Comparison of ENCODE assay signal across 8 cellular contexts in the genomic region with DNA sequence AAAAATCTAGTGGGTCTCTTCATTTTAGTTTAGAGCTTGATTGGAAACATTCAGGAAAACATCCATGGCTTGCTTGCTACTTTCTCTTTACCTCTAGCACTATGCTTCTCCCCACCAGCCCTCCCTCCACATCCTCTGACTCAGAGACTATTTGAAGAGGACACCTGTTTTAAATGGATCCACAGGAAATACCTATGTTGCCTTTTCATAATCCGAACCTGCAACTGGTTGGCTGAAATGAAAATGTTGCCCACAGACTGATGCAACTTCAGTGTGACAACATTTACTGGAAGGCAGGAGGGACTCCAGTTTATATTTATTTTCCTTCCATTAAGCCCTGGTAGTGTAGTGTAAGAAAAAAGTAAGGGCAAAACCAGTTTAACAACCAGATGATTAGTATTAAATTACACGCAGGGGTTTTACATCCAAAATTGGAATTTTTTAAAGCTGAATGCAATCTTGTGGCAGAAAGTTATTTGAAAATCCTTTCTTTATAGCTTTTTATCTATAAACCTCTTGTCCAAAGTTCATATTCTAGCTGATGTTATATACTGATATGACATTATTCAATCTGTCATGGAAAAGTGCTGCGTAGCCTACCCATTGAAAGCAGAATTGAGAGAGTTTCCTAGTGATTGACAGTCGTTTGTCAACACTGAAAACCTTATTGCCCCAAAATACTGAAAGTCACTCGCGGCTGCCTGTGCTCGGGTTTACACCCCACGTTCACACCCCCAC. TPM values are rescaled to one million over a fixed set of nuclear protein-coding genes. Genes with fewer than 3 reads are reported as not detected.
DNase-seq lines count a peak whose midpoint lies in the region; TF ChIP-seq lines count a peak whose summit lies in the region.

No MANE protein-coding gene starts in this region.

- H2AFZ ChIP-seq in GM23248 = peak overlapping the region; percentile 73

- H3K36me3 ChIP-seq in GM23248 (ENCODE audit: low read depth) (no peaks in the 10 kb centered on the region), kidney epithelial cell (ENCODE audit: control insufficient read depth, insufficient read depth, low read length) (no peaks in the 10 kb centered on the region)

- CTCF ChIA-PET in MCF 10A (lab: Yijun Ruan, JAX) = interaction anchor here (0.7 to 1.6 kb wide), 4 partner anchors 100 to 274 kb away, joined by 3 to 4 read pairs (median 4); no protein-coding TSS in a partner anchor

- TSS peak; percentile 77 for BruUV-seq in MCF 10A (replicated peaks; lab: Mats Ljungman, UMichigan)

- no peaks in the 10 kb centered on the region for H3K79me2 ChIP-seq in GM23248 (ENCODE audit: insufficient read depth)

- POLR2A ChIA-PET in MCF 10A (lab: Yijun Ruan, JAX) = interaction anchor here (0.6 to 9.2 kb wide), 30 partner anchors 13 to 392 kb away, joined by 3 to 132 read pairs (median 5); a partner anchor contains a TSS

- H3K27ac Mint-ChIP-seq in CD14-positive monocyte (peak overlapping the region; percentile 93 to 99 (median 97)), MCF 10A (ENCODE audit: low read depth, unreplicated experiment) (peak overlapping the region; percentile 97)

- DNase-seq in CD14-positive monocyte (ENCODE audit: low spot score) = no peak
- DNase-seq in GM23248 = peak; percentile 76
- DNase-seq in OCI-M1 (lab: John Stamatoyannopoulos, UW) = peak; percentile 83
- DNase-seq in MCF 10A (ENCODE audit: unreplicated experiment) = peak; percentile 96
- DNase-seq in kidney epithelial cell (ENCODE audit: low read depth) = peak; percentile 90
- peak; percentile 30 for DNase-seq in stimulated activated CD4-positive, alpha-beta T cell treated with anti-CD3 and anti-CD28 coated beads, Interleukin-4, amount 100 ng/mL, for 24 hours
- DNase-seq in NCI-H1048 (lab: John Stamatoyannopoulos, UW) = no peak
- no peak for DNase-seq in NCI-H446 (lab: John Stamatoyannopoulos, UW)

- H3K9me3 Mint-ChIP-seq in CD14-positive monocyte (no peaks in the 10 kb centered on the region), MCF 10A (ENCODE audit: unreplicated experiment) (peaks cover 4% of the 10 kb centered on the region)

- peak overlapping the region; percentile 85 for H3K4me2 ChIP-seq in GM23248 (ENCODE audit: unreplicated experiment)

- intact Hi-C loops in CD14-positive monocyte (cut with micrococcal nuclease) (loop anchor here in 1 of 2 donors (10.0 kb wide), 2 partner anchors 115 to 485 kb away; a partner anchor contains a TSS), MCF 10A (cut with micrococcal nuclease) (loop anchor here (1.0 to 10.0 kb wide), 6 partner anchors 112 to 365 kb away; no protein-coding TSS in a partner anchor)

- H3K4me1 Mint-ChIP-seq in CD14-positive monocyte = peaks cover 14% of the 10 kb centered on the region
- H3K4me1 Mint-ChIP-seq in MCF 10A (ENCODE audit: insufficient read depth, unreplicated experiment) = peaks cover 32% of the 10 kb centered on the region

- peaks cover 26% of the 10 kb centered on the region for H3K4me1 ChIP-seq in GM23248 (ENCODE audit: insufficient read depth)

- H3K9me2 ChIP-seq in GM23248 (ENCODE audit: insufficient read depth) = no peaks in the 10 kb centered on the region

- 1% methylated on average over 8 of the region's 8 CpGs for WGBS in GM23248 (ENCODE audit: low coverage in 1 of 2, low lambda C conversion rate in 2 of 2, missing lambda C conversion rate in 2 of 2), 2 experiments

- no peaks in the 10 kb centered on the region for H4K20me1 ChIP-seq in GM23248 (ENCODE audit: insufficient read depth)

- TF ChIP-seq CTCF in CD14-positive monocyte (IDR thresholded peaks at IDR 0.05) = no peak
- no peak for TF ChIP-seq CTCF in MCF 10A (IDR thresholded peaks at IDR 0.05; ENCODE audit: unreplicated experiment)
- TF ChIP-seq CTCF in kidney epithelial cell (IDR thresholded peaks at IDR 0.05; ENCODE audit: insufficient read depth, low read length, poor library complexity, severe bottlenecking) = no peak

- H3K4me3 ChIP-seq in GM23248 (peak overlapping the region; percentile 77), kidney epithelial cell (ENCODE audit: low read depth, low read length) (peak overlapping the region; percentile 92)

- H3K36me3 Mint-ChIP-seq in CD14-positive monocyte (no peaks in the 10 kb centered on the region), MCF 10A (ENCODE audit: insufficient read depth, unreplicated experiment) (no peaks in the 10 kb centered on the region)

- in situ Hi-C loops in GM23248 (cut with MboI) = no loop called here

- peak overlapping the region; percentile 89 for H3K9ac ChIP-seq in GM23248

- no peaks in the 10 kb centered on the region for H3K9me3 ChIP-seq in GM23248 (ENCODE audit: low read depth)

- peak overlapping the region; percentile 90 to 96 for H3K4me3 Mint-ChIP-seq in CD14-positive monocyte
- H3K4me3 Mint-ChIP-seq in MCF 10A (ENCODE audit: unreplicated experiment) = peak overlapping the region; percentile 94

- peaks cover 30% of the 10 kb centered on the region for H3F3A ChIP-seq in GM23248 (ENCODE audit: insufficient read depth)

- H3K27ac ChIP-seq in GM23248 = peak overlapping the region; percentile 83

- H3K27me3 Mint-ChIP-seq in CD14-positive monocyte (ENCODE audit: low read depth in 3 of 3) (peaks cover 0 to 2% (median 0%) of the 10 kb centered on the region in 3 donors), MCF 10A (ENCODE audit: insufficient read depth, unreplicated experiment) (no peaks in the 10 kb centered on the region)

- H3K27me3 ChIP-seq in GM23248 (replicated peaks; ENCODE audit: insufficient read depth) (no peaks in the 10 kb centered on the region), kidney epithelial cell (ENCODE audit: control insufficient read depth, insufficient read depth, low read length) (no peaks in the 10 kb centered on the region)

RNA-seq across cellular contexts. Expression of a gene that starts 0.9 kb away (rescaled TPM):
- 1 to 10 TPM; 6.7 to 7.6 TPM for polyA plus RNA-seq in CD14-positive monocyte
- 33.1 and 46.9 TPM in 2 replicates for total RNA-seq in GM23248 (2014; rRNA removed; shearing (Covaris generic))
- 44.7 and 50.4 TPM in 2 replicates for polyA plus RNA-seq in GM23248 (2016; fragmentation: Nextera tagmentation; extraction: Ambion mirVana)
- 106 and 120 TPM in 2 replicates for total RNA-seq in MCF 10A (2022)
- 49.9 and 62.5 TPM in 2 replicates for total RNA-seq in kidney epithelial cell

Comparison
In these comparisons a context has a peak if more than half of its experiments do, and no peak if none do; other contexts are left out.
1. DNase-seq: peak in GM23248 (single experiment), OCI-M1 (single experiment), MCF 10A (single experiment), kidney epithelial cell (single experiment) and stimulated activated CD4-positive, alpha-beta T cell treated with anti-CD3 and anti-CD28 coated beads, Interleukin-4, amount 100 ng/mL, for 24 hours (single experiment); none in CD14-positive monocyte (single experiment), NCI-H1048 (single experiment) and NCI-H446 (0 of 2).